24 cellular contexts compared by ENCODE assay signal in genomic region chr12:119565404-119565803, GRCh38. TPM values are rescaled to one million over a fixed set of nuclear protein-coding genes. Genes with fewer than 3 reads are reported as not detected.
"Had no signal": no experiment of that assay in that cellular context is flagged by ENCODE, and none has a peak within 500 bp of the region (broad histone marks: within the 10 kb centered on the region; RNA-seq: fewer than 3 reads in every experiment).

No MANE protein-coding gene starts in this region.

- H3K36me3 ChIP-seq: Peyer's patch, SJCRH30 had no signal

- H2AFZ ChIP-seq: PC-9 had no signal

- H3K27ac Mint-ChIP-seq: IgD-negative memory B cell had no signal

- H3K9me3 ChIP-seq: Peyer's patch, SJCRH30 had no signal

- DNase-seq: Kasumi-1, MV-4-11, NCI-H1048, NCI-H1105 treated with DMSO at 0.1 percent for 48 hours, NCI-H1417 treated with DMSO at 0.1 percent for 48 hours, NCI-H146, NCI-H1694 treated with DMSO at 0.1 percent for 48 hours, NCI-H1930, NCI-H2081, NCI-H2107, NCI-H2227 treated with DMSO at 0.1 percent for 48 hours, NCI-H510A, NCI-H524 treated with DMSO at 0.1 percent for 48 hours, NCI-H69, NCI-H774, Peyer's patch, SHP77 treated with DMSO at 0.1 percent for 48 hours, SJCRH30 had no signal

- H3K27ac ChIP-seq: KMS-11, PC-9, Peyer's patch, SJCRH30 had no signal

- H3K27me3 ChIP-seq: Peyer's patch, SJCRH30 had no signal

- H3K4me1 Mint-ChIP-seq: IgD-negative memory B cell had no signal

- H3K4me2 ChIP-seq: KMS-11, PC-9 had no signal

- H3K4me3 ChIP-seq: K562, PC-9, Peyer's patch, SJCRH30 had no signal

- H3K36me3 Mint-ChIP-seq: IgD-negative memory B cell had no signal

- H3K4me1 ChIP-seq: Peyer's patch, SJCRH30 had no signal

RNA-seq across cellular contexts. Expression of gene TMEM233, which starts 28.2 kb away (rescaled TPM):
- total RNA-seq: MCF 10A, OCI-LY7, PC-9 had no signal
- polyA plus RNA-seq: IgD-negative memory B cell had no signal
